ENCODE assay signal across 8 cellular contexts in genomic region chr10:7417103-7417623, GRCh38. TPM values are rescaled to one million over a fixed set of nuclear protein-coding genes. Genes with fewer than 3 reads are reported as not detected.
A peak's percentile ranks its signal among the peaks of the same experiment; 100 is the strongest.
DNase-seq lines count a peak whose midpoint lies in the region; ATAC-seq, FAIRE-seq and TF ChIP-seq lines count a peak whose summit lies in the region.

No MANE protein-coding gene starts in this region.

- no peak overlapping the region for H2BK5ac ChIP-seq in mesenchymal stem cell (ENCODE audit: low read depth, low read length, poor library complexity, severe bottlenecking)

- H3K79me2 ChIP-seq in GM12878 (ENCODE audit: control insufficient read depth, insufficient read depth, low read length): no peaks in the 10 kb centered on the region; the same call in 1 of the 2 replicates

- H3K4me3 Mint-ChIP-seq in CD14-positive monocyte: no peak overlapping the region

- no peak overlapping the region for H3K14ac ChIP-seq in mesenchymal stem cell (ENCODE audit: low read length in 2 of 2)

- no peak overlapping the region for H2BK15ac ChIP-seq in mesenchymal stem cell (ENCODE audit: low read depth, poor library complexity, severe bottlenecking)

- H2AFZ ChIP-seq in GM12878 (ENCODE audit: control insufficient read depth, low read depth, low read length) (no peak overlapping the region), mesenchymal stem cell (ENCODE audit: low read depth, low read length) (no peak overlapping the region)

- H3K27ac Mint-ChIP-seq in CD14-positive monocyte: no peak overlapping the region

- peaks cover 18 to 29% (median 21%) of the 10 kb centered on the region in 3 donors for H3K27me3 Mint-ChIP-seq in CD14-positive monocyte (ENCODE audit: low read depth in 3 of 3)

- H3K9me3 Mint-ChIP-seq in CD14-positive monocyte: peaks cover 0 to 11% (median 2%) of the 10 kb centered on the region in 7 donors

- no peak for TF ChIP-seq POLR2A in GM12878 (IDR thresholded peaks at IDR 0.05; ENCODE audit: low read depth, low read length)

- H3K4ac ChIP-seq in mesenchymal stem cell (ENCODE audit: low read depth in 1 of 2, low read length in 2 of 2): no peak overlapping the region

- H3K4me1 Mint-ChIP-seq in CD14-positive monocyte: peaks cover 13% of the 10 kb centered on the region

- CTCF ChIA-PET in GM12878 (lab: Yijun Ruan, JAX): interaction anchor here (0.6 to 5.9 kb wide), 27 partner anchors 8 to 1006 kb away, joined by 3 to 51 read pairs (median 4); no protein-coding TSS in a partner anchor

- no peak for TF ChIP-seq EP300 in GM12878 (IDR thresholded peaks at IDR 0.05; ENCODE audit: borderline replicate concordance in 1 of 2, control insufficient read depth in 1 of 2, low read depth in 2 of 2, low read length in 2 of 2)

- H3K27me3 ChIP-seq in GM12878 (replicated peaks in 1 of 2; ENCODE audit: control insufficient read depth in 2 of 2, insufficient read depth in 2 of 2, low read length in 1 of 2) (no peaks in the 10 kb centered on the region), mesenchymal stem cell (ENCODE audit: control insufficient read depth in 1 of 2, insufficient read depth in 1 of 2, low read length in 2 of 2) (peaks cover 33 to 42% of the 10 kb centered on the region in 2 experiments)

- no peak overlapping the region for H3K9ac ChIP-seq in GM12878 (ENCODE audit: control insufficient read depth, insufficient read depth, low read length)
- no peak overlapping the region for H3K9ac ChIP-seq in mesenchymal stem cell (ENCODE audit: low read length)

- no peak overlapping the region for H2BK12ac ChIP-seq in mesenchymal stem cell (ENCODE audit: low read length in 2 of 2)

- TF ChIP-seq RAD21 in GM12878 (IDR thresholded peaks at IDR 0.05; ENCODE audit: insufficient read depth, low read depth, low read length): peak; percentile 67

- no peaks in the 10 kb centered on the region for H3K9me3 ChIP-seq in GM12878 (replicated peaks; ENCODE audit: control insufficient read depth, insufficient read depth, low read length)
- no peaks in the 10 kb centered on the region for H3K9me3 ChIP-seq in mesenchymal stem cell (ENCODE audit: control insufficient read depth, low read length)

- RAD21 ChIA-PET in GM12878 (lab: Charles Lee; ENCODE audit: unreplicated experiment): interaction anchor here (0.6 to 2.3 kb wide), 8 partner anchors 8 to 970 kb away, joined by 3 to 17 read pairs (median 4); no protein-coding TSS in a partner anchor

- H3K4me1 ChIP-seq in GM12878 (ENCODE audit: control insufficient read depth, insufficient read depth, low read length): peaks cover 13% of the 10 kb centered on the region
- peaks cover 3% of the 10 kb centered on the region for H3K4me1 ChIP-seq in mesenchymal stem cell (ENCODE audit: control insufficient read depth, insufficient read depth, low read depth, low read length)

- intact Hi-C loops in CD14-positive monocyte (cut with micrococcal nuclease): loop anchor here (5.0 to 10.0 kb wide), 5 partner anchors 152 to 752 kb away; no protein-coding TSS in a partner anchor
- intact Hi-C loops in GM12878 (cut with micrococcal nuclease; ENCODE audit: unreplicated experiment): loop anchor here (1.0 to 2.0 kb wide), 2 partner anchors 157 to 270 kb away; no protein-coding TSS in a partner anchor

- FAIRE-seq in GM12878 (lab: Jason Lieb, UNC): peak; percentile 82

- no peaks in the 10 kb centered on the region for H3K79me1 ChIP-seq in mesenchymal stem cell (replicated peaks; ENCODE audit: low read length, poor library complexity, severe bottlenecking)

- 0% methylated on average over 2 of the region's 2 CpGs for WGBS in GM12878 (ENCODE audit: insufficient coverage, insufficient replicate concordance, low lambda C conversion rate, missing lambda C conversion rate)
- WGBS in mesenchymal stem cell: no CpG with 5 or more reads among the region's 2 CpGs

- no peak overlapping the region for H3K23ac ChIP-seq in mesenchymal stem cell (ENCODE audit: low read length in 2 of 2)

- H3K27ac ChIP-seq in GM12878 (ENCODE audit: control insufficient read depth, insufficient read depth) (no peak overlapping the region), mesenchymal stem cell (ENCODE audit: low read length, poor library complexity, severe bottlenecking) (no peak overlapping the region)

- H2AK5ac ChIP-seq in mesenchymal stem cell (ENCODE audit: low read length, severe bottlenecking): no peak overlapping the region

- no peak for DNase-seq in CD14-positive monocyte (ENCODE audit: low spot score)
- no peak for DNase-seq in HFF-Myc (ENCODE audit: extremely low read depth, low read depth)
- no peak for DNase-seq in GM12878 (ENCODE audit: low read depth, low spot score)
- peak; percentile 54 for DNase-seq in mesenchymal stem cell
- DNase-seq in NCI-H1930 (lab: John Stamatoyannopoulos, UW): no peak
- DNase-seq in putamen (ENCODE audit: low spot score): no peak

- peaks cover 0 to 4% of the 10 kb centered on the region in 2 donors for H3K36me3 Mint-ChIP-seq in CD14-positive monocyte

- no peak overlapping the region for H3K4me3 ChIP-seq in HFF-Myc (replicated peaks; ENCODE audit: low read depth, low read length)
- H3K4me3 ChIP-seq in GM12878: no peak overlapping the region
- no peak overlapping the region for H3K4me3 ChIP-seq in mesenchymal stem cell (ENCODE audit: insufficient read depth in 1 of 2, low read depth in 1 of 2, low read length in 2 of 2)

- H2BK120ac ChIP-seq in mesenchymal stem cell (ENCODE audit: low read depth, low read length): no peak overlapping the region

- BruUV-seq in GM12878 (replicated peaks; lab: Mats Ljungman, UMichigan): no TSS peak

- TF ChIP-seq CTCF in CD14-positive monocyte (IDR thresholded peaks at IDR 0.05) (peak; percentile 77), HFF-Myc (IDR thresholded peaks at IDR 0.05; ENCODE audit: low read depth, low read length, missing control alignments) (peak; percentile 14), GM12878 (IDR thresholded peaks at IDR 0.05 in 2 of 3, conservative IDR thresholded peaks at IDR 0.05 in 1 of 3; ENCODE audit: control insufficient read depth in 2 of 3, extremely low read depth in 1 of 3, insufficient read depth in 1 of 3, low read depth in 3 of 3, low read length in 3 of 3) (peak; percentile 25 to 61 (median 53); a peak in 4 of 6 replicates)

- H3K4me2 ChIP-seq in GM12878 (ENCODE audit: control insufficient read depth, insufficient read depth): no peak overlapping the region
- H3K4me2 ChIP-seq in mesenchymal stem cell (ENCODE audit: low read length, poor library complexity, severe bottlenecking): no peak overlapping the region

- H4K20me1 ChIP-seq in GM12878 (ENCODE audit: control insufficient read depth, insufficient read depth): no peaks in the 10 kb centered on the region

- ATAC-seq in GM12878 (peak; percentile 40), GM18867 (IDR thresholded peaks at IDR 0.05; ENCODE audit: unreplicated experiment) (no peak)
- no peak for ATAC-seq in activated CD4-positive, CD25-positive, alpha-beta regulatory T cell treated with anti-CD3 and anti-CD28 coated beads, Interleukin-2, amount 50 U/mL, for 24 hours

- H4K8ac ChIP-seq in mesenchymal stem cell (ENCODE audit: low read length): no peak overlapping the region

- SMC1A ChIA-PET in GM12878 (lab: Charles Lee; ENCODE audit: uncharacterized antibody, unreplicated experiment): interaction anchor here (0.6 to 5.0 kb wide), 22 partner anchors 9 to 739 kb away, joined by 3 to 25 read pairs (median 4); no protein-coding TSS in a partner anchor

- no peak overlapping the region for H3K18ac ChIP-seq in mesenchymal stem cell (ENCODE audit: low read depth in 1 of 2, low read length in 2 of 2)

- POLR2A ChIA-PET in GM12878 (lab: Charles Lee): no interaction called here

- H3K36me3 ChIP-seq in GM12878 (ENCODE audit: control insufficient read depth in 2 of 2, insufficient read depth in 2 of 2, low read length in 1 of 2) (no peaks in the 10 kb centered on the region), mesenchymal stem cell (ENCODE audit: control insufficient read depth in 1 of 2, insufficient read depth in 2 of 2, low read depth in 1 of 2, low read length in 2 of 2) (peaks cover 0 to 3% of the 10 kb centered on the region in 2 experiments)

- in situ Hi-C loops in GM12878 (cut with MboI): loop anchor here (5.0 to 25.0 kb wide), 3 partner anchors 295 to 755 kb away; no protein-coding TSS in a partner anchor

- H4K91ac ChIP-seq in mesenchymal stem cell (ENCODE audit: low read length): no peak overlapping the region

TF ChIP-seq in GM12878, 131 proteins besides CTCF, POLR2A, EP300 and RAD21 (continues in another document):
- no peak for TF ChIP-seq MYC (IDR thresholded peaks at IDR 0.05; ENCODE audit: insufficient read depth, insufficient read length, insufficient replicate concordance, low read length, severe bottlenecking)

RNA-seq across cellular contexts. Expression of gene SFMBT2, which starts 6.3 kb away (rescaled TPM):
- polyA plus RNA-seq in CD14-positive monocyte (1 to 10 TPM in 1 of 2 donors, under 1 TPM in 1; 0.53 to 1.6 TPM), GM12878 (2011; rRNA removed) (19.0 and 22.5 TPM in 2 replicates), GM12878 (2014; fragmentation: Illumina TruSeq; extraction: Trizol) (20.5 and 21.5 TPM in 2 replicates), GM12878 (2014; fragmentation: Nextera tagmentation; extraction: Ambion mirVana) (1 to 10 TPM; 2.8 to 4.3 TPM), GM12878 (2014; rRNA removed) (13.3 and 13.6 TPM in 2 replicates), GM12878 (2016; fragmentation: Nextera tagmentation; extraction: Ambion mirVana) (10 to 100 TPM; 10.1 to 11.5 TPM)
- total RNA-seq in GM12878 (2013; cell fraction: nucleolus; rRNA removed): 125 and 127 TPM in 2 replicates
- total RNA-seq in GM12878 (2014; rRNA removed) (16.7 and 17.0 TPM in 2 replicates), GM12878 (2014; rRNA removed; fragmentation: Illumina TruSeq; extraction: Trizol) (18.2 and 18.9 TPM in 2 replicates), GM12878 (2021) (26.1 and 29.6 TPM in 2 replicates)
- polyA plus RNA-seq in GM12878 (2011; ENCODE audit: low read depth): 6.6 TPM
- 14.6 and 18.5 TPM in 2 replicates for polyA plus RNA-seq in GM12878 (2011; cell fraction: cytosol; rRNA removed)
- polyA plus RNA-seq in GM12878 (2011; cell fraction: nucleus; rRNA removed): 42.9 and 46.5 TPM in 2 replicates
- polyA plus RNA-seq in GM12878 (2012): 8.3 and 10.7 TPM in 2 replicates
- polyA minus RNA-seq in GM12878 (2011; rRNA and poly(A)+ RNA removed): 37.3 and 49.0 TPM in 2 replicates
- 12.4 and 14.8 TPM in 2 replicates for polyA minus RNA-seq in GM12878 (2011; cell fraction: cytosol; rRNA and poly(A)+ RNA removed)
- 45.3 and 64.3 TPM in 2 replicates for polyA minus RNA-seq in GM12878 (2011; cell fraction: nucleus; rRNA and poly(A)+ RNA removed)
- polyA plus RNA-seq in mesenchymal stem cell (2013, experiment 1 of 2): 2.2 TPM
- polyA plus RNA-seq in mesenchymal stem cell (2013, experiment 2 of 2): 2.2 TPM

Comparison
In these comparisons a context has a peak if more than half of its experiments do, and no peak if none do; other contexts are left out.
1. CTCF ChIP-seq: peak in every context shown above with its lines; median percentile 77 in CD14-positive monocyte; 53 in GM12878; 14 in HFF-Myc.